8 cellular contexts compared by ENCODE assay signal in the genomic region with DNA sequence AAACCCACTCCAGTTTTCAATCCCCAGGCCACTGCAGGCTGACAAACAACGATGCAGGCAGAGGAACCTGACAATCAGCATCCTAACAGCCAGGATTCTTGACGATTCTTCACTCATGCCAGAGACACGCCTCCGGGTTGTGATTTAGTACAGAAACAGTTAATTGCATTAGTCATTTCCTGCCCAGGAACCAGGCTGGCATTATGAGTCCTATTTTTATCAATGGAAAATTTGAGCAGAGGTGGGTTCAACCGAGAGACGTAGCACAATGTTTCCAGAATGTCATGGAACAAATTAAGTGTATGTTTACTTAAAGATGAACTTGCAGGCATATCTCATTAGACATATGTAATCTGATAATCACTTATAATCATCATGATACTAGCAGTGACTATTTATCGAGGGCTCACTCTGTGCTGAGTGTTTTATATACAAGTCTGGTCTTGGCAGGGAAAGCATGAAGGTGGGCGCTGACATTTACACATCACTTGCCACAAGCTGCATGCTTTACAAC.
DNase-seq lines count a peak whose midpoint lies in the region; ATAC-seq and TF ChIP-seq lines count a peak whose summit lies in the region.

No MANE protein-coding gene starts in this region.

- peak overlapping the region; percentile 80 for H3K27ac Mint-ChIP-seq in osteocyte (ENCODE audit: unreplicated experiment)
- H3K27ac Mint-ChIP-seq in natural killer cell treated with Interleukin-12 subunit alpha and Interleukin-12 subunit beta and Interleukin-15 and Interleukin-18, amount 100 ng/mL, for 72 hours = no peak overlapping the region

- H3K9me3 Mint-ChIP-seq in osteocyte (ENCODE audit: unreplicated experiment) = no peaks in the 10 kb centered on the region
- no peaks in the 10 kb centered on the region for H3K9me3 Mint-ChIP-seq in natural killer cell treated with Interleukin-12 subunit alpha and Interleukin-12 subunit beta and Interleukin-15 and Interleukin-18, amount 100 ng/mL, for 72 hours

- ATAC-seq in GM18907 (IDR thresholded peaks at IDR 0.05; ENCODE audit: unreplicated experiment) = no peak
- ATAC-seq in GM18519 (IDR thresholded peaks at IDR 0.05; ENCODE audit: low FRiP score, unreplicated experiment) = no peak
- no peak for ATAC-seq in natural killer cell treated with Interleukin-12 subunit alpha and Interleukin-12 subunit beta and Interleukin-15 and Interleukin-18, amount 100 ng/mL, for 72 hours

- H3K4me3 Mint-ChIP-seq in osteocyte (ENCODE audit: unreplicated experiment) = no peak overlapping the region
- no peak overlapping the region for H3K4me3 Mint-ChIP-seq in natural killer cell treated with Interleukin-12 subunit alpha and Interleukin-12 subunit beta and Interleukin-15 and Interleukin-18, amount 100 ng/mL, for 72 hours

- TF ChIP-seq CTCF in osteocyte (IDR thresholded peaks at IDR 0.05) = no peak

- no peak overlapping the region for H3K4me3 ChIP-seq in H7 (ENCODE audit: insufficient read depth, low read depth, low read length)

- peaks cover 27% of the 10 kb centered on the region for H3K4me1 Mint-ChIP-seq in osteocyte (ENCODE audit: unreplicated experiment)
- peaks cover 5 to 6% of the 10 kb centered on the region in 2 donors for H3K4me1 Mint-ChIP-seq in natural killer cell treated with Interleukin-12 subunit alpha and Interleukin-12 subunit beta and Interleukin-15 and Interleukin-18, amount 100 ng/mL, for 72 hours (ENCODE audit: low read depth in 2 of 2)

- H3K36me3 ChIP-seq in H7 (replicated peaks; ENCODE audit: control insufficient read depth, insufficient read depth, low read length) = no peaks in the 10 kb centered on the region

- no peaks in the 10 kb centered on the region for H3K27me3 ChIP-seq in H7 (ENCODE audit: control insufficient read depth, insufficient read depth, low read length)

- DNase-seq in Daoy (ENCODE audit: low read depth) = peak; percentile 81
- peak; percentile 59 for DNase-seq in NCI-H2081 treated with DMSO at 0.1 percent for 48 hours (lab: John Stamatoyannopoulos, UW)
- DNase-seq in activated naive CD8-positive, alpha-beta T cell treated with anti-CD3 and anti-CD28 coated beads, Interleukin-2, amount 50 U/mL, for 16 hours (ENCODE audit: low read depth, low spot score) = peak; percentile 11
- DNase-seq in osteocyte (ENCODE audit: extremely low spot score, unreplicated experiment) = no peak
- DNase-seq in H7 = no peak
- no peak for DNase-seq in natural killer cell treated with Interleukin-12 subunit alpha and Interleukin-12 subunit beta and Interleukin-15 and Interleukin-18, amount 100 ng/mL, for 72 hours (ENCODE audit: low spot score)

- H3K27me3 Mint-ChIP-seq in osteocyte (ENCODE audit: unreplicated experiment) = no peaks in the 10 kb centered on the region
- no peaks in the 10 kb centered on the region for H3K27me3 Mint-ChIP-seq in natural killer cell treated with Interleukin-12 subunit alpha and Interleukin-12 subunit beta and Interleukin-15 and Interleukin-18, amount 100 ng/mL, for 72 hours

- H3K36me3 Mint-ChIP-seq in osteocyte (ENCODE audit: unreplicated experiment) = peaks cover 10% of the 10 kb centered on the region
- H3K36me3 Mint-ChIP-seq in natural killer cell treated with Interleukin-12 subunit alpha and Interleukin-12 subunit beta and Interleukin-15 and Interleukin-18, amount 100 ng/mL, for 72 hours = no peaks in the 10 kb centered on the region

Comparison
In these comparisons a context has a peak if more than half of its experiments do, and no peak if none do; other contexts are left out.
1. DNase-seq: peak in Daoy (single experiment), NCI-H2081 treated with DMSO at 0.1 percent for 48 hours (single experiment) and activated naive CD8-positive, alpha-beta T cell treated with anti-CD3 and anti-CD28 coated beads, Interleukin-2, amount 50 U/mL, for 16 hours (single experiment); none in osteocyte (single experiment), H7 (single experiment) and natural killer cell treated with Interleukin-12 subunit alpha and Interleukin-12 subunit beta and Interleukin-15 and Interleukin-18, amount 100 ng/mL, for 72 hours (single experiment).